1 cellular context compared by ENCODE assay signal in the genomic region with DNA sequence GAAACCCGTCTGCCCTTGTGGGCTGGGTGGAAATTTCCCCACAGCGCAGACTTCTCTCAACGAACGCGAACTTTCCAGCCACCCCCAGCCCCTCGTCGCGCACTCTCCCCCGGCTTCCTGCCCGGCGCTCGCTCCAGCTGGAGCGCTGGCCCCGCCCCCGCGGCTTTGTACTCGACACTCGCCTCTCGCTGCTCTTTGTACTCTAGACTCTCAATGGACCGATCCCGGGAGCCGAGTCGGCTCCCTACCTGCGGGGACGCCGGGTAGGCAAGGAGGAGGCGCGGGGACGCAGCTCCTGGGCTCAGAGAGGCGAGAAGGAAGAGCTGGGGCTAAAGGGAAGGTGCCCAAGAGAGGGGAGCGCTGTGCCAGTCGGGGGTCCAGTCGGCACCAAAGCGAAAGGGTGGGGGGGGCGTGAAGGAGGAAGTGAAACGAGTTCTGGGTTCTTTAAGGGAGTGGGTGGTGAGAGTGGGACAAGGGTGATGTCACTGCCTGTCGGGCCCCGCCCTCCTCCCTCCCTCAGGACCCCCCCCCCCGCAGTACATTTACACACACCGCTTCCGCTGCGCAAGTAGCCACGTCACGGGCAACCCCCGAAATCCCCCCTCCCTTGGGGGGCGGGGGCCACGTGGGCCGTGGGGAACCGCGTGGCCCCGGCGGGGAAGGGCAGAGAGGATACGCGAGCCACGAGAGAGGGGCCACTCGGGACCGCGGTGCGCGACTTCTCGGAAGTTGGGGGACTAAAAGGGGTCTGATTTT.
TF ChIP-seq lines count a peak whose summit lies in the region.

No MANE protein-coding gene starts in this region.

TF ChIP-seq in WTC11, 78 proteins besides CTCF, POLR2A, EP300 and RAD21 (continued from another document):
- TF ChIP-seq ARID4B (CRISPR knock-in tag; IDR thresholded peaks at IDR 0.05; ENCODE audit: borderline replicate concordance), result peak; percentile 75; the same call in 1 of the 2 replicates
- no peak for TF ChIP-seq FOXP4 (CRISPR knock-in tag; IDR thresholded peaks at IDR 0.05)
- TF ChIP-seq RORB (CRISPR knock-in tag; IDR thresholded peaks at IDR 0.05), result no peak
- TF ChIP-seq FOXP1 (CRISPR knock-in tag; IDR thresholded peaks at IDR 0.05; ENCODE audit: borderline replicate concordance), result no peak
- TF ChIP-seq, protein P1, sequence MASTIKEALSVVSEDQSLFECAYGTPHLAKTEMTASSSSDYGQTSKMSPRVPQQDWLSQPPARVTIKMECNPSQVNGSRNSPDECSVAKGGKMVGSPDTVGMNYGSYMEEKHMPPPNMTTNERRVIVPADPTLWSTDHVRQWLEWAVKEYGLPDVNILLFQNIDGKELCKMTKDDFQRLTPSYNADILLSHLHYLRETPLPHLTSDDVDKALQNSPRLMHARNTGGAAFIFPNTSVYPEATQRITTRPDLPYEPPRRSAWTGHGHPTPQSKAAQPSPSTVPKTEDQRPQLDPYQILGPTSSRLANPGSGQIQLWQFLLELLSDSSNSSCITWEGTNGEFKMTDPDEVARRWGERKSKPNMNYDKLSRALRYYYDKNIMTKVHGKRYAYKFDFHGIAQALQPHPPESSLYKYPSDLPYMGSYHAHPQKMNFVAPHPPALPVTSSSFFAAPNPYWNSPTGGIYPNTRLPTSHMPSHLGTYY (CRISPR knock-in tag; IDR thresholded peaks at IDR 0.05), result no peak
